ENCODE assay signal across 27 cellular contexts in the genomic region with DNA sequence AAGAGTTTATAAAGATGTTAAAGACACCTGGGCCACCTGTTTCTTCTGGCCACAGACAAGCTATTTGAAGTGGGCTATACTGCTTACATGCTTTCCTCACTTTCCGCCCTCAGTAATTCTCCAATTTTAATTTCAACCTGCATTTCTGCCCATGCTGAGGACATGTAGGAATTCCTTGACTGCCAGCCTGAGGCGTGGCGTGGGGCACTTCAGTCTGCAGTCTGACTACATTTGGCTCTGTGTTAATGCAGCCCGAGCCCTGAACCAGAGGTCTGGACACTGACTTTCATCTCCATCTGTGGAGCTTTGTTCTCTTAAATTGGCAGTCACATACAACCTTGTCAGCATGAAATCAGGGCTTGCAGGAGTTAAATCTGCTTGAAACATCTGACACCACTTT. TPM values are rescaled to one million over a fixed set of nuclear protein-coding genes. Genes with fewer than 3 reads are reported as not detected.
DNase-seq lines count a peak whose midpoint lies in the region; ATAC-seq, FAIRE-seq and TF ChIP-seq lines count a peak whose summit lies in the region.
"Had no signal": no experiment of that assay in that cellular context is flagged by ENCODE, and none has a peak within 500 bp of the region (broad histone marks: within the 10 kb centered on the region; RNA-seq: fewer than 3 reads in every experiment).

No MANE protein-coding gene starts in this region.

- 88% methylated on average over 4 of the region's 4 CpGs for WGBS in SK-N-SH (ENCODE audit: low lambda C conversion rate)
- 88 to 89% methylated on average over 4 of the region's 4 CpGs for WGBS in pancreas, 2 donors

- peak overlapping the region in 5 of 7 donors; percentile 42 to 89 (median 51) for H3K27ac Mint-ChIP-seq in CD4-positive, alpha-beta memory T cell
- H3K27ac Mint-ChIP-seq in naive thymus-derived CD8-positive, alpha-beta T cell: peak overlapping the region in 8 of 10 donors; percentile 20 to 90 (median 58)

- H3K36me3 Mint-ChIP-seq in CD4-positive, alpha-beta memory T cell: peaks cover 13 to 50% of the 10 kb centered on the region in 2 donors
- peaks cover 0 to 68% (median 4%) of the 10 kb centered on the region in 3 donors for H3K36me3 Mint-ChIP-seq in naive thymus-derived CD8-positive, alpha-beta T cell

- H3F3A ChIP-seq in SK-N-SH (replicated peaks; ENCODE audit: insufficient read depth): peaks cover 53% of the 10 kb centered on the region

- H3K36me3 ChIP-seq in SK-N-SH (replicated peaks in 1 of 2; ENCODE audit: control insufficient read depth in 1 of 2, insufficient read depth in 2 of 2, low read length in 1 of 2) (peaks cover 39 to 71% of the 10 kb centered on the region in 2 experiments), adipocyte (ENCODE audit: control insufficient read depth, insufficient read depth, low read length, severe bottlenecking) (peaks cover 58% of the 10 kb centered on the region), pancreas (peaks cover 0 to 30% (median 11%) of the 10 kb centered on the region in 3 donors)
- H3K36me3 ChIP-seq in CD4-positive, alpha-beta memory T cell (ENCODE audit: insufficient read depth, low read length): peaks cover 10% of the 10 kb centered on the region

- H3K4me3 Mint-ChIP-seq in CD4-positive, alpha-beta memory T cell: no peak overlapping the region
- H3K4me3 Mint-ChIP-seq in naive thymus-derived CD8-positive, alpha-beta T cell: no peak overlapping the region

- peaks cover 9% of the 10 kb centered on the region for H4K20me1 ChIP-seq in SK-N-SH (ENCODE audit: insufficient read depth)

- H3K79me2 ChIP-seq in SK-N-SH (ENCODE audit: insufficient read depth): peaks cover 55% of the 10 kb centered on the region; the same call in 1 of the 2 replicates

- TF ChIP-seq EP300 in SK-N-SH (IDR thresholded peaks at IDR 0.05; ENCODE audit: borderline replicate concordance in 1 of 2, low read depth in 1 of 2, low read length in 1 of 2): no peak

- DNase-seq in SK-N-SH: no peak
- no peak for DNase-seq in CD4-positive, alpha-beta memory T cell
- DNase-seq in adipocyte (ENCODE audit: low read depth): peak; percentile 18
- DNase-seq in naive thymus-derived CD8-positive, alpha-beta T cell: no peak
- no peak for DNase-seq in pancreas
- no peak for DNase-seq in stimulated activated CD4-positive, alpha-beta T cell treated with anti-CD3 and anti-CD28 coated beads, Interleukin-4, amount 100 ng/mL, for 1 hour
- DNase-seq: activated CD4-positive, alpha-beta T cell treated with anti-CD3 and anti-CD28 coated beads for 48 hours; activated CD8-positive, alpha-beta memory T cell treated with anti-CD3 and anti-CD28 coated beads, Interleukin-2, amount 50 U/mL, for 48 hours; activated gamma-delta T cell treated with Interleukin-2 at 50 U/mL for 16 hours; central memory CD4-positive, alpha-beta T cell; COR-L47; dorsolateral prefrontal cortex; MV-4-11; NCI-H187 treated with DMSO at 0.1 percent for 48 hours; NCI-H774; occipital lobe; OCI-M1; right cardiac atrium; SHP77 treated with DMSO at 0.1 percent for 48 hours; stimulated activated CD4-positive, alpha-beta T cell treated with anti-CD3 and anti-CD28 coated beads, Interleukin-12 subunit alpha, Interleukin-12 subunit beta, amount 100 ng/mL, for 4 hours had no signal

- CTCF ChIA-PET in SK-N-SH (lab: Yijun Ruan, JAX): interaction anchor here (1.0 to 1.3 kb wide), 2 partner anchors 10 to 73 kb away, joined by 3 to 4 read pairs; no protein-coding TSS in a partner anchor
- CTCF ChIA-PET in CD4-positive, alpha-beta memory T cell (lab: Charles Lee; ENCODE audit: partially characterized antibody): interaction anchor here (1.3 kb wide), 1 partner anchor 9 kb away, joined by 4 read pairs; a partner anchor contains a TSS

- FAIRE-seq in pancreas (lab: Jason Lieb, UNC): no peak
- FAIRE-seq: A204.1, GM12891 had no signal

- peaks cover 2 to 10% of the 10 kb centered on the region in 2 experiments for H3K4me1 ChIP-seq in SK-N-SH (ENCODE audit: control insufficient read depth in 1 of 2, insufficient read depth in 2 of 2, low read depth in 1 of 2, low read length in 1 of 2)
- H3K4me1 ChIP-seq in CD4-positive, alpha-beta memory T cell (ENCODE audit: insufficient read depth, low read length): peaks cover 3% of the 10 kb centered on the region
- peaks cover 17% of the 10 kb centered on the region for H3K4me1 ChIP-seq in adipocyte (ENCODE audit: control insufficient read depth, insufficient read depth, low read length)
- peaks cover 0 to 4% (median 3%) of the 10 kb centered on the region in 3 donors for H3K4me1 ChIP-seq in pancreas

- H3K4me3 ChIP-seq in SK-N-SH (ENCODE audit: low read depth in 2 of 2, low read length in 1 of 2) (no peak overlapping the region), adipocyte (ENCODE audit: low read length) (no peak overlapping the region), pancreas (no peak overlapping the region)
- H3K4me3 ChIP-seq in CD4-positive, alpha-beta memory T cell (ENCODE audit: low read length in 2 of 2): no peak overlapping the region
- H3K4me3 ChIP-seq: dorsolateral prefrontal cortex, hepatocyte, lung had no signal

- no peak for TF ChIP-seq RAD21 in SK-N-SH (IDR thresholded peaks at IDR 0.05; ENCODE audit: low read length)

- peak overlapping the region; percentile 50 to 70; a peak in 2 of 4 replicates for H3K27ac ChIP-seq in SK-N-SH (ENCODE audit: low read depth in 2 of 2, low read length in 1 of 2)
- H3K27ac ChIP-seq in CD4-positive, alpha-beta memory T cell (ENCODE audit: low read depth, low read length): no peak overlapping the region
- no peak overlapping the region for H3K27ac ChIP-seq in pancreas
- H3K27ac ChIP-seq: hepatocyte had no signal

- POLR2A ChIA-PET in SK-N-SH (lab: Yijun Ruan, JAX): no interaction called here
- POLR2A ChIA-PET in CD4-positive, alpha-beta memory T cell (lab: Charles Lee; ENCODE audit: partially characterized antibody): no interaction called here
- POLR2A ChIA-PET in naive thymus-derived CD8-positive, alpha-beta T cell (lab: Charles Lee): no interaction called here

- no peak for TF ChIP-seq CTCF in SK-N-SH (IDR thresholded peaks at IDR 0.05)
- no peak for TF ChIP-seq CTCF in pancreas (IDR thresholded peaks at IDR 0.05)

- H3K27me3 Mint-ChIP-seq in CD4-positive, alpha-beta memory T cell: no peaks in the 10 kb centered on the region
- no peaks in the 10 kb centered on the region for H3K27me3 Mint-ChIP-seq in naive thymus-derived CD8-positive, alpha-beta T cell

- no peaks in the 10 kb centered on the region for H3K9me2 ChIP-seq in SK-N-SH

- H3K9me3 ChIP-seq in SK-N-SH: no peaks in the 10 kb centered on the region
- no peaks in the 10 kb centered on the region for H3K9me3 ChIP-seq in CD4-positive, alpha-beta memory T cell (ENCODE audit: control insufficient read depth in 1 of 2, low read length in 2 of 2)
- no peaks in the 10 kb centered on the region for H3K9me3 ChIP-seq in adipocyte (ENCODE audit: control insufficient read depth, low read length)
- H3K9me3 ChIP-seq in pancreas: no peaks in the 10 kb centered on the region

- no peak overlapping the region for H3K4me2 ChIP-seq in SK-N-SH
- H3K4me2 ChIP-seq: hepatocyte had no signal

- intact Hi-C loops in CD4-positive, alpha-beta memory T cell (cut with micrococcal nuclease): no loop called here
- intact Hi-C loops in pancreas (cut with DNase I): no loop called here

- no peak; the same call in 2 of the 3 replicates for ATAC-seq in SK-N-SH treated with all-trans-retinoic acid at 6 μM for 48 hours
- ATAC-seq in naive thymus-derived CD8-positive, alpha-beta T cell: no peak
- ATAC-seq in GM19455 (IDR thresholded peaks at IDR 0.05; ENCODE audit: unreplicated experiment): no peak
- no peak for ATAC-seq in pancreas

- peaks cover 2 to 20% (median 6%) of the 10 kb centered on the region in 4 donors for H3K4me1 Mint-ChIP-seq in CD4-positive, alpha-beta memory T cell
- H3K4me1 Mint-ChIP-seq in naive thymus-derived CD8-positive, alpha-beta T cell: peaks cover 2 to 14% (median 8%) of the 10 kb centered on the region in 4 donors

- no peak overlapping the region for H3K9ac ChIP-seq in SK-N-SH
- H3K9ac ChIP-seq in adipocyte (ENCODE audit: low read length): no peak overlapping the region
- H3K9ac ChIP-seq: KMS-11 had no signal

- H3K9me3 Mint-ChIP-seq in CD4-positive, alpha-beta memory T cell: no peaks in the 10 kb centered on the region
- no peaks in the 10 kb centered on the region for H3K9me3 Mint-ChIP-seq in naive thymus-derived CD8-positive, alpha-beta T cell

- H2AFZ ChIP-seq in SK-N-SH (ENCODE audit: low read depth): no peak overlapping the region
- H2AFZ ChIP-seq: hepatocyte had no signal

- no peaks in the 10 kb centered on the region for H3K27me3 ChIP-seq in SK-N-SH (ENCODE audit: insufficient read depth)
- no peaks in the 10 kb centered on the region for H3K27me3 ChIP-seq in CD4-positive, alpha-beta memory T cell (ENCODE audit: insufficient read depth, low read length)
- no peaks in the 10 kb centered on the region for H3K27me3 ChIP-seq in adipocyte (replicated peaks; ENCODE audit: control insufficient read depth, insufficient read depth, low read length)
- H3K27me3 ChIP-seq in pancreas: no peaks in the 10 kb centered on the region
- H3K27me3 ChIP-seq: dorsolateral prefrontal cortex, hepatocyte had no signal

RNA-seq across cellular contexts. Expression of a gene that starts 8.5 kb away (rescaled TPM):
- polyA plus RNA-seq in SK-N-SH (2012; rRNA removed) (43.8 and 124 TPM in 2 replicates), pancreas (10 to 100 TPM; 25.7 to 41.8 TPM)
- polyA plus RNA-seq in SK-N-SH (2012; cell fraction: cytosol; rRNA removed): 66.8 and 89.4 TPM in 2 replicates
- polyA plus RNA-seq in SK-N-SH (2012; cell fraction: nucleus; rRNA removed): 25.8 and 41.7 TPM in 2 replicates
- 10 to 100 TPM; 12.1 to 13.2 TPM for total RNA-seq in CD4-positive, alpha-beta memory T cell
- polyA plus RNA-seq in CD4-positive, alpha-beta memory T cell: 10 to 100 TPM; 26.5 to 27.1 TPM
- total RNA-seq in naive thymus-derived CD8-positive, alpha-beta T cell: 10 to 100 TPM in 1 of 2 experiments, 1 to 10 TPM in 1; 9.7 to 13.4 TPM
- polyA plus RNA-seq in naive thymus-derived CD8-positive, alpha-beta T cell: 10 to 100 TPM; 29.1 to 35.1 (median 29.4) TPM
- total RNA-seq in pancreas: 10 to 100 TPM in 1 of 6 donors, 1 to 10 TPM in 5; 5.0 to 11.2 (median 7.1) TPM

RNA-seq across cellular contexts. Expression of a gene that starts 11.3 kb away (rescaled TPM):
- 93.9 and 113 TPM in 2 replicates for polyA plus RNA-seq in SK-N-SH (2012; rRNA removed)
- 67.9 and 104 TPM in 2 replicates for polyA plus RNA-seq in SK-N-SH (2012; cell fraction: cytosol; rRNA removed)
- polyA plus RNA-seq in SK-N-SH (2012; cell fraction: nucleus; rRNA removed): 140 and 176 TPM in 2 replicates
- 1 to 10 TPM; 5.5 to 5.8 TPM for total RNA-seq in CD4-positive, alpha-beta memory T cell
- polyA plus RNA-seq in CD4-positive, alpha-beta memory T cell: 1 to 10 TPM in 1 of 2 donors, not detected in 1; 1.3 TPM
- 1 to 10 TPM; 2.3 to 3.5 TPM for total RNA-seq in naive thymus-derived CD8-positive, alpha-beta T cell
- polyA plus RNA-seq in naive thymus-derived CD8-positive, alpha-beta T cell: under 1 TPM in 2 of 3 donors, not detected in 1; 0.28 to 0.34 TPM
- total RNA-seq in pancreas: 10 to 100 TPM in 1 of 6 donors, 1 to 10 TPM in 5; 3.5 to 14.5 (median 7.7) TPM
- 10 to 100 TPM; 17.3 to 37.6 TPM for polyA plus RNA-seq in pancreas

RNA-seq across cellular contexts. Expression of a gene that starts 49.8 kb away (rescaled TPM):
- 0.03 and 0.05 TPM in 2 replicates for polyA plus RNA-seq in SK-N-SH (2012; rRNA removed)
- 0.01 TPM in 2 replicates for polyA plus RNA-seq in SK-N-SH (2012; cell fraction: cytosol; rRNA removed)
- polyA plus RNA-seq in SK-N-SH (2012; cell fraction: nucleus; rRNA removed): 0.12 and 0.32 TPM in 2 replicates
- 10 to 100 TPM; 11.3 to 13.9 TPM for total RNA-seq in CD4-positive, alpha-beta memory T cell
- polyA plus RNA-seq in CD4-positive, alpha-beta memory T cell: not detected
- 1 to 10 TPM; 6.1 to 9.8 TPM for total RNA-seq in naive thymus-derived CD8-positive, alpha-beta T cell
- not detected for polyA plus RNA-seq in naive thymus-derived CD8-positive, alpha-beta T cell
- total RNA-seq in pancreas: 10 to 100 TPM in 5 of 6 donors, 1 to 10 TPM in 1; 8.2 to 57.7 (median 36.3) TPM
- 100 to 1,000 TPM; 122 to 140 TPM for polyA plus RNA-seq in pancreas

Comparison
In these comparisons a context has a peak if more than half of its experiments do, and no peak if none do; other contexts are left out.
1. H3K27ac ChIP-seq: peak in SK-N-SH (2 of 2); none in CD4-positive, alpha-beta memory T cell (single experiment) and pancreas (0 of 4).
2. RNA of a gene that starts 11.3 kb away (polyA plus RNA-seq): 67.9 to 176 TPM in SK-N-SH and 17.3 to 37.6 TPM in pancreas; 1.3 TPM in CD4-positive, alpha-beta memory T cell and 0.28 to 0.34 TPM in naive thymus-derived CD8-positive, alpha-beta T cell; every median in the first group is over 4 times any median in the second.
3. RNA of a gene that starts 49.8 kb away (polyA plus RNA-seq): 122 to 140 TPM in pancreas; 0.01 to 0.32 TPM in SK-N-SH, not detected in CD4-positive, alpha-beta memory T cell and not detected in naive thymus-derived CD8-positive, alpha-beta T cell; every median in the first group is over 10 times any median in the second.